In the genomic region with DNA sequence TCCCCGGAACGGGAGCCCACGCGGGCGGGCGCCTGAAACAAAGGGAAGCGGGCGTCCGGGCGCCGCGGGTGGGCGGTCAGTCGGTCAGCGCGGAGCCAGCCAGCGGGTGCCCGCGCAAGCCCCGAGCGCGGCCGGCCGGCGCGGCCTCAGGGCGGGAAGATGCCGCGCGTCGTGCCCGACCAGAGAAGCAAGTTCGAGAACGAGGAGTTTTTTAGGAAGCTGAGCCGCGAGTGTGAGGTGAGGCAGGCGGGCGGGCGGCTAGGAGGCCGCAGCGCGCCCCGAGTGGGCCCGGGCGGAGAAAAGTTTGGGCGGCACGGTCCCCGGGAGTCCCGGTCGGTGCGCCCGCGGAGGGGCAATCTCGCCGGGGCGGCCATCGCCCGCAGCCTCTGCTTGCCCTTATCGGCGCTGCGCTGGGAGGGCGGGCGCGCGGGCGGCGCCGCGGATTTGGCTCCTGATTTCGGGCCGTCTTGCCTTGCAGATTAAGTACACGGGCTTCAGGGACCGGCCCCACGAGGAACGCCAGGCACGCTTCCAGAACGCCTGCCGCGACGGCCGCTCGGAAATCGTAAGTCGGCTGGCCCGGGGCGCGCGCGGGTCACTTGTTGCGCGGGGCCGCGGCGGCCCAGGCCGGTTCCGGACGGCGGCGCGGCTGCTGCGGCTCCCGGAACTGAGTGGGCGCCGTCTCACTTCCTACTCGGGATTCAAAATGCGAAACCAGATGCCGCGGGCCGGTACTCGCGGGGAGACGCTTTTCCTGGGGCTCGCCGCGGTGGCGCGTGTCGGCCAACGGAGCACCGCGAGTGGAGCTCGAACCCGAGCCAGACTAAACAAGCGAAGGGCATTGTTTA, we compare ENCODE assay signal across 8 cellular contexts. TPM values are rescaled to one million over a fixed set of nuclear protein-coding genes. Genes with fewer than 3 reads are reported as not detected.
A peak's percentile ranks its signal among the peaks of the same experiment; 100 is the strongest.
DNase-seq lines count a peak whose midpoint lies in the region; ATAC-seq and TF ChIP-seq lines count a peak whose summit lies in the region.

No MANE protein-coding gene starts in this region.

- peak overlapping the region; percentile 85 for H3K27ac Mint-ChIP-seq in activated CD4-positive, alpha-beta T cell treated with anti-CD3 and anti-CD28 coated beads for 36 hours

- H3K27ac ChIP-seq in colonic mucosa: peak overlapping the region; percentile 100

- H3K9ac ChIP-seq in colonic mucosa (ENCODE audit: low read depth in 2 of 2, low read length in 2 of 2): peak overlapping the region; percentile 81 to 95

- H3K27me3 Mint-ChIP-seq in activated CD4-positive, alpha-beta T cell treated with anti-CD3 and anti-CD28 coated beads for 36 hours: no peaks in the 10 kb centered on the region

- ATAC-seq in GM21515 (IDR thresholded peaks at IDR 0.05; ENCODE audit: unreplicated experiment): peak; percentile 49
- peak; percentile 28 for ATAC-seq in activated CD4-positive, alpha-beta T cell treated with anti-CD3 and anti-CD28 coated beads for 36 hours
- peak; percentile 65 for ATAC-seq in left lobe of liver

- intact Hi-C loops in activated CD4-positive, alpha-beta T cell treated with anti-CD3 and anti-CD28 coated beads for 36 hours (cut with DNase I, micrococcal nuclease): loop anchor here (1.0 to 2.0 kb wide), 11 partner anchors 24 to 452 kb away; a partner anchor contains a TSS
- intact Hi-C loops in colonic mucosa (cut with DNase I): no loop called here

- H3K27me3 ChIP-seq in colonic mucosa: no peaks in the 10 kb centered on the region

- H3K36me3 ChIP-seq in colonic mucosa: no peaks in the 10 kb centered on the region

- H3K4me1 ChIP-seq in colonic mucosa: peaks cover 5% of the 10 kb centered on the region

- peak overlapping the region; percentile 61 for H3K4me3 ChIP-seq in Jurkat, Clone E6-1 (ENCODE audit: low read length)
- H3K4me3 ChIP-seq in colonic mucosa: peak overlapping the region; percentile 99

- no peak for TF ChIP-seq CTCF in colonic mucosa (IDR thresholded peaks at IDR 0.05)

- peaks cover 36% of the 10 kb centered on the region for H3K4me1 Mint-ChIP-seq in activated CD4-positive, alpha-beta T cell treated with anti-CD3 and anti-CD28 coated beads for 36 hours

- H3K9me3 ChIP-seq in colonic mucosa: no peaks in the 10 kb centered on the region

- H3K36me3 Mint-ChIP-seq in activated CD4-positive, alpha-beta T cell treated with anti-CD3 and anti-CD28 coated beads for 36 hours (ENCODE audit: low read depth): peaks cover 29% of the 10 kb centered on the region

- CTCF ChIA-PET in activated CD4-positive, alpha-beta T cell treated with anti-CD3 and anti-CD28 coated beads for 36 hours (lab: Charles Lee): interaction anchor here (0.6 to 5.8 kb wide), 9 partner anchors 11 to 162 kb away, joined by 3 to 55 read pairs (median 6); no protein-coding TSS in a partner anchor

- DNase-seq in Daoy (ENCODE audit: low read depth) (peak; percentile 48), colonic mucosa (peak; percentile 71), left lobe of liver (ENCODE audit: low spot score) (peak; percentile 72), NCI-H345 treated with DMSO at 0.1 percent for 48 hours (lab: John Stamatoyannopoulos, UW; ENCODE audit: unreplicated experiment) (no peak)
- no peak for DNase-seq in Jurkat, Clone E6-1 (ENCODE audit: low read depth, low spot score)
- peak; percentile 76 for DNase-seq in activated CD4-positive, alpha-beta T cell treated with anti-CD3 and anti-CD28 coated beads for 36 hours
- DNase-seq in stimulated activated CD4-positive, alpha-beta T cell treated with anti-CD3 and anti-CD28 coated beads, Interleukin-2, amount 100 ng/mL, for 48 hours: peak; percentile 44 to 53

- H3K4me3 Mint-ChIP-seq in activated CD4-positive, alpha-beta T cell treated with anti-CD3 and anti-CD28 coated beads for 36 hours: peak overlapping the region; percentile 87

- POLR2A ChIA-PET in activated CD4-positive, alpha-beta T cell treated with anti-CD3 and anti-CD28 coated beads for 36 hours (lab: Charles Lee): interaction anchor here (1.0 to 1.5 kb wide), 3 partner anchors 9 to 12 kb away, joined by 3 to 8 read pairs (median 6); no protein-coding TSS in a partner anchor

- no peaks in the 10 kb centered on the region for H3K9me3 Mint-ChIP-seq in activated CD4-positive, alpha-beta T cell treated with anti-CD3 and anti-CD28 coated beads for 36 hours (ENCODE audit: low read depth)

RNA-seq across cellular contexts. Expression of a gene that starts 0.5 kb away (rescaled TPM):
- total RNA-seq in Daoy (2014; rRNA removed; shearing (Covaris generic)): 94.9 and 115 TPM in 2 replicates
- 110 TPM for polyA plus RNA-seq in Jurkat, Clone E6-1 (2012; ENCODE audit: insufficient read depth, insufficient read length)
- 10 to 100 TPM; 84.6 to 90.2 TPM for total RNA-seq in activated CD4-positive, alpha-beta T cell treated with anti-CD3 and anti-CD28 coated beads for 36 hours
- total RNA-seq in colonic mucosa (10 to 100 TPM; 41.5 TPM), left lobe of liver (12.2 TPM)

RNA-seq across cellular contexts. Expression of a gene that starts 41.1 kb away (rescaled TPM):
- total RNA-seq in Daoy (2014; rRNA removed; shearing (Covaris generic)): not detected in 2 replicates
- polyA plus RNA-seq in Jurkat, Clone E6-1 (2012; ENCODE audit: insufficient read depth, insufficient read length): not detected
- total RNA-seq in activated CD4-positive, alpha-beta T cell treated with anti-CD3 and anti-CD28 coated beads for 36 hours: 10 to 100 TPM; 13.5 to 15.7 TPM
- 1 to 10 TPM; 5.9 to 7.8 TPM for total RNA-seq in colonic mucosa
- 67.7 TPM for total RNA-seq in left lobe of liver

Comparison
In these comparisons a context has a peak if more than half of its experiments do, and no peak if none do; other contexts are left out.
1. DNase-seq: peak in Daoy (single experiment), activated CD4-positive, alpha-beta T cell treated with anti-CD3 and anti-CD28 coated beads for 36 hours (single experiment), colonic mucosa (single experiment), left lobe of liver (single experiment) and stimulated activated CD4-positive, alpha-beta T cell treated with anti-CD3 and anti-CD28 coated beads, Interleukin-2, amount 100 ng/mL, for 48 hours (2 of 2); none in Jurkat, Clone E6-1 (single experiment) and NCI-H345 treated with DMSO at 0.1 percent for 48 hours (single experiment).
2. Peak in every context shown above with its lines, with median percentiles within 50 percentile points of each other: ATAC-seq.